In genomic region chr2:122737429-122738077, GRCh38 we compare ENCODE assay signal across 10 cellular contexts.
A peak's percentile ranks its signal among the peaks of the same experiment; 100 is the strongest.
DNase-seq lines count a peak whose midpoint lies in the region; ATAC-seq, FAIRE-seq and TF ChIP-seq lines count a peak whose summit lies in the region.
"Had no signal": no experiment of that assay in that cellular context is flagged by ENCODE, and none has a peak within 500 bp of the region (broad histone marks: within the 10 kb centered on the region; RNA-seq: fewer than 3 reads in every experiment).

No MANE protein-coding gene starts in this region.

- H3K4me3 ChIP-seq in lung, result no peak overlapping the region
- H3K4me3 ChIP-seq: vagina had no signal

- no peak for TF ChIP-seq CTCF in lung (IDR thresholded peaks at IDR 0.05; ENCODE audit: control extremely low read depth, extremely low read depth)
- no peak for TF ChIP-seq CTCF in CD14-positive monocyte (IDR thresholded peaks at IDR 0.05)

- no peaks in the 10 kb centered on the region for H3K36me3 ChIP-seq in lung (ENCODE audit: control insufficient read depth in 2 of 2, insufficient read depth in 2 of 2, low read length in 2 of 2)
- H3K36me3 ChIP-seq: vagina had no signal

- H3K4me1 Mint-ChIP-seq in CD14-positive monocyte, result peaks cover 7% of the 10 kb centered on the region

- intact Hi-C loops in CD14-positive monocyte (cut with micrococcal nuclease) (no loop called here), head of caudate nucleus (cut with DNase I) (no loop called here)

- peak; percentile 84 for ATAC-seq in GM18909 (IDR thresholded peaks at IDR 0.05; ENCODE audit: poor library complexity, unreplicated experiment)
- ATAC-seq in HG02759 (IDR thresholded peaks at IDR 0.05; ENCODE audit: unreplicated experiment), result peak; percentile 84
- ATAC-seq in lung (ENCODE audit: insufficient read depth, low FRiP score), result peak; percentile 78
- ATAC-seq in GM21528 (IDR thresholded peaks at IDR 0.05; ENCODE audit: low FRiP score, unreplicated experiment), result no peak

- DNase-seq in Kasumi-1 (lab: John Stamatoyannopoulos, UW) (peak; percentile 75 to 77), lung (ENCODE audit: low spot score) (no peak), CD14-positive monocyte (ENCODE audit: low spot score) (no peak), head of caudate nucleus (no peak), RCC 7860 (ENCODE audit: low spot score) (no peak)

- 79 to 83% methylated on average over 7 of the region's 7 CpGs for WGBS in lung, 2 donors

- no peak overlapping the region for H3K27ac ChIP-seq in lung (ENCODE audit: low read depth in 1 of 2, low read length in 1 of 2)
- H3K27ac ChIP-seq: RWPE1, vagina had no signal

- peaks cover 0 to 3% of the 10 kb centered on the region in 2 donors for H3K4me1 ChIP-seq in lung (ENCODE audit: control insufficient read depth in 2 of 2, insufficient read depth in 2 of 2, low read length in 2 of 2)
- H3K4me1 ChIP-seq: vagina had no signal

- no peak overlapping the region for H3K4me3 Mint-ChIP-seq in CD14-positive monocyte

- no peak for FAIRE-seq in RCC 7860 (lab: Jason Lieb, UNC)

- no peaks in the 10 kb centered on the region for H3K27me3 Mint-ChIP-seq in CD14-positive monocyte (ENCODE audit: low read depth in 3 of 3)

- no peaks in the 10 kb centered on the region for H3K27me3 ChIP-seq in lung (ENCODE audit: control insufficient read depth, insufficient read depth)
- H3K27me3 ChIP-seq: vagina had no signal

- peak overlapping the region in 1 of 7 donors; percentile 7 for H3K27ac Mint-ChIP-seq in CD14-positive monocyte

- no peaks in the 10 kb centered on the region for H3K36me3 Mint-ChIP-seq in CD14-positive monocyte

- H3K9me3 Mint-ChIP-seq in CD14-positive monocyte, result peaks cover 0 to 11% (median 2%) of the 10 kb centered on the region in 7 donors

- H3K9me3 ChIP-seq in lung (ENCODE audit: control insufficient read depth in 2 of 2, insufficient read depth in 1 of 2, low read length in 1 of 2), result no peaks in the 10 kb centered on the region
- H3K9me3 ChIP-seq: vagina had no signal

Comparison
In these comparisons a context has a peak if more than half of its experiments do, and no peak if none do; other contexts are left out.
1. DNase-seq: peak in Kasumi-1 (2 of 2); none in lung (single experiment), CD14-positive monocyte (single experiment), head of caudate nucleus (0 of 42) and RCC 7860 (single experiment).